ENCODE assay signal across 17 cellular contexts in the genomic region with DNA sequence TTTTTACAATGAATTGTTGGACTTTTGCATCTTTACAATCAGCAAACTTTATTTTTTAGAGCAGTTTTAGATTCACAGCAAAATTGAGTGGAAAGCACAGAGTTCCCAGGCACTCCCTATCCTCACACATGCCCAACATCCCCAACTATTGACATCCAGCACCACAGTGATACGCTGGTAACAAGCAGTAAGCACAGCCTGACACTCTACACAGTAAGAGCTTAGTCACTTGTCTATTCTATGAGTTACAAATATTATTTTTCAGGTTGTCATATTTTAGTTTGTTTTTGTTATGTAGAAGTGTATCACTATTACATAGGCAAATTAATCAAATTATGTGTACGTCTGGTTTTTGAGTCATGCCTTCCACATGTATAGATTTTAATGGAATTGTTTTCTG. TPM values are rescaled to one million over a fixed set of nuclear protein-coding genes. Genes with fewer than 3 reads are reported as not detected.
A peak's percentile ranks its signal among the peaks of the same experiment; 100 is the strongest.
DNase-seq lines count a peak whose midpoint lies in the region; ATAC-seq and TF ChIP-seq lines count a peak whose summit lies in the region.
"Had no signal": no experiment of that assay in that cellular context is flagged by ENCODE, and none has a peak within 500 bp of the region (broad histone marks: within the 10 kb centered on the region; RNA-seq: fewer than 3 reads in every experiment).

No MANE protein-coding gene starts in this region.

- no peak overlapping the region for H3K27ac ChIP-seq in CD4-positive, alpha-beta T cell (ENCODE audit: low read depth, low read length)
- H3K27ac ChIP-seq in naive thymus-derived CD4-positive, alpha-beta T cell (ENCODE audit: low read depth, low read length), result no peak overlapping the region
- no peak overlapping the region for H3K27ac ChIP-seq in H9 (ENCODE audit: insufficient read length, low read depth, low read length)

- no peak overlapping the region for H3K14ac ChIP-seq in H9 (ENCODE audit: insufficient read depth, low read length)

- no peak overlapping the region for H4K91ac ChIP-seq in H9 (ENCODE audit: insufficient read length, low read depth, low read length)

- no peaks in the 10 kb centered on the region for H3K27me3 ChIP-seq in CD4-positive, alpha-beta T cell (ENCODE audit: control insufficient read depth, insufficient read depth, low read length)
- no peaks in the 10 kb centered on the region for H3K27me3 ChIP-seq in naive thymus-derived CD4-positive, alpha-beta T cell (ENCODE audit: control insufficient read depth in 2 of 2, insufficient read depth in 2 of 2, low read length in 2 of 2)
- H3K27me3 ChIP-seq in H9 (ENCODE audit: insufficient read depth, low read length), result no peaks in the 10 kb centered on the region

- H3T11ph ChIP-seq in H9 (ENCODE audit: low read length), result no peak overlapping the region

- WGBS in H9 (ENCODE audit: extremely low coverage, insufficient read length, low lambda C conversion rate), result no CpG with 5 or more reads among the region's 2 CpGs

- peaks cover 92% of the 10 kb centered on the region for H3K4me1 Mint-ChIP-seq in activated naive CD4-positive, alpha-beta T cell treated with anti-CD3 and anti-CD28 coated beads, Interleukin-2, amount 50 U/mL, for 24 hours
- peaks cover 77% of the 10 kb centered on the region for H3K4me1 Mint-ChIP-seq in activated naive CD4-positive, alpha-beta T cell treated with anti-CD3 and anti-CD28 coated beads for 36 hours (ENCODE audit: low read depth)
- H3K4me1 Mint-ChIP-seq in CD4-positive, alpha-beta T cell (ENCODE audit: low read depth), result peaks cover 89% of the 10 kb centered on the region
- H3K4me1 Mint-ChIP-seq in T-cell (peaks cover 89 to 91% (median 90%) of the 10 kb centered on the region in 3 donors), H9 (no peaks in the 10 kb centered on the region)
- H3K4me1 Mint-ChIP-seq in naive thymus-derived CD4-positive, alpha-beta T cell, result peaks cover 28 to 96% (median 88%) of the 10 kb centered on the region in 7 donors

- H3K4me3 Mint-ChIP-seq in activated naive CD4-positive, alpha-beta T cell treated with anti-CD3 and anti-CD28 coated beads, Interleukin-2, amount 50 U/mL, for 24 hours, result peak overlapping the region; percentile 11
- H3K4me3 Mint-ChIP-seq in activated naive CD4-positive, alpha-beta T cell treated with anti-CD3 and anti-CD28 coated beads for 36 hours, result no peak overlapping the region
- H3K4me3 Mint-ChIP-seq in CD4-positive, alpha-beta T cell, result no peak overlapping the region
- H3K4me3 Mint-ChIP-seq in T-cell (no peak overlapping the region), H9 (no peak overlapping the region)
- H3K4me3 Mint-ChIP-seq in naive thymus-derived CD4-positive, alpha-beta T cell, result peak overlapping the region in 3 of 10 donors; percentile 29 to 92 (median 37)
- H3K4me3 Mint-ChIP-seq: B cell had no signal

- H2BK120ac ChIP-seq in H9 (ENCODE audit: low read depth, low read length, poor library complexity, severe bottlenecking), result no peak overlapping the region

- H2AK5ac ChIP-seq in H9 (ENCODE audit: insufficient read length, low read length), result no peak overlapping the region

- H3K4ac ChIP-seq in H9 (ENCODE audit: low read depth, low read length), result no peak overlapping the region

- CTCF ChIA-PET in activated naive CD4-positive, alpha-beta T cell treated with anti-CD3 and anti-CD28 coated beads for 36 hours (lab: Charles Lee), result interaction anchor here (0.7 kb wide), 1 partner anchor 39 kb away, joined by 3 read pairs; no protein-coding TSS in a partner anchor
- CTCF ChIA-PET in CD4-positive, alpha-beta T cell (lab: Charles Lee), result interaction anchor here (1.3 kb wide), 1 partner anchor 39 kb away, joined by 5 read pairs; no protein-coding TSS in a partner anchor
- CTCF ChIA-PET in T-cell (lab: Charles Lee), result interaction anchor here in 1 of 2 donors (1.0 kb wide), 1 partner anchor 15 kb away, joined by 3 read pairs; no protein-coding TSS in a partner anchor
- CTCF ChIA-PET in naive thymus-derived CD4-positive, alpha-beta T cell (lab: Charles Lee), result interaction anchor here (0.7 to 1.0 kb wide), 2 partner anchors 12 to 498 kb away, joined by 3 to 4 read pairs; no protein-coding TSS in a partner anchor

- no peak overlapping the region for H2AFZ ChIP-seq in H9 (ENCODE audit: low read length)

- no peak overlapping the region for H2BK12ac ChIP-seq in H9 (ENCODE audit: insufficient read length, low read depth, low read length)

- no peaks in the 10 kb centered on the region for H3K79me2 ChIP-seq in H9 (ENCODE audit: insufficient read depth, low read length)

- peaks cover 31 to 34% of the 10 kb centered on the region in 2 donors for H3K4me1 ChIP-seq in naive thymus-derived CD4-positive, alpha-beta T cell (ENCODE audit: control insufficient read depth in 2 of 2, insufficient read depth in 2 of 2, low read length in 2 of 2)
- H3K4me1 ChIP-seq in H9 (ENCODE audit: insufficient read depth, low read length), result no peaks in the 10 kb centered on the region
- H3K4me1 ChIP-seq: Caco-2 had no signal

- H3K23ac ChIP-seq in H9 (ENCODE audit: insufficient read length, low read depth, low read length), result no peak overlapping the region

- ATAC-seq in CD4-positive, alpha-beta T cell (ENCODE audit: poor library complexity), result no peak
- no peak for ATAC-seq in T-cell (replicated peaks in 1 of 4)
- no peak for ATAC-seq in naive thymus-derived CD4-positive, alpha-beta T cell
- ATAC-seq: HCT116 had no signal

- no peak for TF ChIP-seq CTCF in CD4-positive, alpha-beta T cell (IDR thresholded peaks at IDR 0.05)
- TF ChIP-seq CTCF in H9 (conservative IDR thresholded peaks at IDR 0.05), result no peak

- H4K5ac ChIP-seq in H9 (ENCODE audit: insufficient read length, low read depth, low read length), result no peak overlapping the region

- H3K4me2 ChIP-seq in H9 (ENCODE audit: insufficient read depth, insufficient read length, low read length), result no peak overlapping the region

- H3K79me1 ChIP-seq in H9 (ENCODE audit: insufficient read depth, low read depth, low read length, poor library complexity, severe bottlenecking), result no peaks in the 10 kb centered on the region

- no peaks in the 10 kb centered on the region for H3K23me2 ChIP-seq in H9 (ENCODE audit: insufficient read length, low read depth, low read length, poor library complexity, severe bottlenecking)

- H3K18ac ChIP-seq in H9 (ENCODE audit: insufficient read length, low read depth, low read length), result no peak overlapping the region

- H3K27ac Mint-ChIP-seq in activated naive CD4-positive, alpha-beta T cell treated with anti-CD3 and anti-CD28 coated beads, Interleukin-2, amount 50 U/mL, for 24 hours, result peak overlapping the region; percentile 80
- no peak overlapping the region for H3K27ac Mint-ChIP-seq in activated naive CD4-positive, alpha-beta T cell treated with anti-CD3 and anti-CD28 coated beads for 36 hours
- peak overlapping the region; percentile 97 for H3K27ac Mint-ChIP-seq in CD4-positive, alpha-beta T cell
- H3K27ac Mint-ChIP-seq in T-cell, result peak overlapping the region; percentile 87 to 89
- peak overlapping the region in 6 of 9 donors; percentile 52 to 99 (median 96) for H3K27ac Mint-ChIP-seq in naive thymus-derived CD4-positive, alpha-beta T cell
- H3K27ac Mint-ChIP-seq in H9, result no peak overlapping the region
- H3K27ac Mint-ChIP-seq: B cell had no signal

- no peak overlapping the region for H4K8ac ChIP-seq in H9 (replicated peaks; ENCODE audit: insufficient read length, low read depth, low read length)

- no peak overlapping the region for H2BK15ac ChIP-seq in H9 (ENCODE audit: low read depth, low read length)

- POLR2A ChIA-PET in CD4-positive, alpha-beta T cell (lab: Charles Lee), result interaction anchor here (1.2 kb wide), 1 partner anchor 27 kb away, joined by 5 read pairs; a partner anchor contains a TSS
- POLR2A ChIA-PET in T-cell (lab: Charles Lee), result no interaction called here
- POLR2A ChIA-PET in naive thymus-derived CD4-positive, alpha-beta T cell (lab: Charles Lee), result interaction anchor here (0.9 to 19.0 kb wide), 7 partner anchors 10 to 268 kb away, joined by 3 to 637 read pairs (median 73); a partner anchor contains a TSS

- intact Hi-C loops in activated naive CD4-positive, alpha-beta T cell treated with anti-CD3 and anti-CD28 coated beads for 36 hours (cut with micrococcal nuclease), result no loop called here
- intact Hi-C loops in CD4-positive, alpha-beta T cell (cut with DNase I, micrococcal nuclease), result loop anchor here in 1 of 2 experiments (2.0 kb wide), 1 partner anchor 15 kb away; no protein-coding TSS in a partner anchor
- intact Hi-C loops in naive thymus-derived CD4-positive, alpha-beta T cell (cut with micrococcal nuclease), result no loop called here

- no peaks in the 10 kb centered on the region for H3K36me3 ChIP-seq in naive thymus-derived CD4-positive, alpha-beta T cell (ENCODE audit: control insufficient read depth in 2 of 3, insufficient read depth in 3 of 3, low read length in 3 of 3)

- no peaks in the 10 kb centered on the region for H3K27me3 Mint-ChIP-seq in activated naive CD4-positive, alpha-beta T cell treated with anti-CD3 and anti-CD28 coated beads, Interleukin-2, amount 50 U/mL, for 24 hours
- H3K27me3 Mint-ChIP-seq in activated naive CD4-positive, alpha-beta T cell treated with anti-CD3 and anti-CD28 coated beads for 36 hours (ENCODE audit: low read depth), result no peaks in the 10 kb centered on the region
- no peaks in the 10 kb centered on the region for H3K27me3 Mint-ChIP-seq in CD4-positive, alpha-beta T cell
- H3K27me3 Mint-ChIP-seq in T-cell, result no peaks in the 10 kb centered on the region
- no peaks in the 10 kb centered on the region for H3K27me3 Mint-ChIP-seq in naive thymus-derived CD4-positive, alpha-beta T cell
- H3K27me3 Mint-ChIP-seq in H9 (ENCODE audit: low read depth), result peaks cover 61% of the 10 kb centered on the region

- H4K20me1 ChIP-seq in H9 (ENCODE audit: control insufficient read depth, insufficient read depth, insufficient read length), result no peaks in the 10 kb centered on the region

- H3K4me3 ChIP-seq in naive thymus-derived CD4-positive, alpha-beta T cell (ENCODE audit: low read length), result no peak overlapping the region

- no peak overlapping the region for H2BK20ac ChIP-seq in H9 (ENCODE audit: low read depth, low read length, poor library complexity, severe bottlenecking)

- no peaks in the 10 kb centered on the region for H3K9me3 ChIP-seq in CD4-positive, alpha-beta T cell (ENCODE audit: control insufficient read depth, low read length)
- no peaks in the 10 kb centered on the region for H3K9me3 ChIP-seq in naive thymus-derived CD4-positive, alpha-beta T cell (ENCODE audit: control insufficient read depth in 2 of 3, low read length in 3 of 3)
- H3K9me3 ChIP-seq in H9 (ENCODE audit: control insufficient read depth, low read depth, low read length), result no peaks in the 10 kb centered on the region
- H3K9me3 ChIP-seq: Caco-2 had no signal

- H3K9ac ChIP-seq in H9 (ENCODE audit: extremely low read depth, insufficient read length, low read length), result no peak overlapping the region

- no peaks in the 10 kb centered on the region for H3K9me3 Mint-ChIP-seq in activated naive CD4-positive, alpha-beta T cell treated with anti-CD3 and anti-CD28 coated beads, Interleukin-2, amount 50 U/mL, for 24 hours
- peaks cover 10% of the 10 kb centered on the region for H3K9me3 Mint-ChIP-seq in activated naive CD4-positive, alpha-beta T cell treated with anti-CD3 and anti-CD28 coated beads for 36 hours
- H3K9me3 Mint-ChIP-seq in CD4-positive, alpha-beta T cell, result peaks cover 7% of the 10 kb centered on the region
- peaks cover 0 to 5% (median 3%) of the 10 kb centered on the region in 3 donors for H3K9me3 Mint-ChIP-seq in T-cell
- peaks cover 0 to 23% (median 5%) of the 10 kb centered on the region in 11 donors for H3K9me3 Mint-ChIP-seq in naive thymus-derived CD4-positive, alpha-beta T cell
- peaks cover 4% of the 10 kb centered on the region in 2 experiments; a peak in 4 of 5 replicates for H3K9me3 Mint-ChIP-seq in H9

- H3K36me3 Mint-ChIP-seq in activated naive CD4-positive, alpha-beta T cell treated with anti-CD3 and anti-CD28 coated beads, Interleukin-2, amount 50 U/mL, for 24 hours, result peaks cover 22% of the 10 kb centered on the region
- H3K36me3 Mint-ChIP-seq in activated naive CD4-positive, alpha-beta T cell treated with anti-CD3 and anti-CD28 coated beads for 36 hours (ENCODE audit: low read depth), result peaks cover 10% of the 10 kb centered on the region
- H3K36me3 Mint-ChIP-seq in CD4-positive, alpha-beta T cell (ENCODE audit: low read depth), result peaks cover 59% of the 10 kb centered on the region
- H3K36me3 Mint-ChIP-seq in T-cell (peaks cover 39% of the 10 kb centered on the region), H9 (ENCODE audit: insufficient read depth in 1 of 3, low read depth in 3 of 3) (no peaks in the 10 kb centered on the region)
- H3K36me3 Mint-ChIP-seq in naive thymus-derived CD4-positive, alpha-beta T cell, result peaks cover 16 to 59% (median 31%) of the 10 kb centered on the region in 5 donors

- H2BK5ac ChIP-seq in H9 (ENCODE audit: insufficient read length, low read length), result no peak overlapping the region

- DNase-seq in activated naive CD4-positive, alpha-beta T cell treated with anti-CD3 and anti-CD28 coated beads for 36 hours, result no peak
- DNase-seq in CD4-positive, alpha-beta T cell, result no peak
- DNase-seq in T-cell (no peak), superior temporal gyrus (ENCODE audit: extremely low spot score) (no peak), H9 (no peak)
- DNase-seq in naive thymus-derived CD4-positive, alpha-beta T cell, result no peak
- DNase-seq: C1 segment of cervical spinal cord; Caco-2; CD8-positive, alpha-beta memory T cell; DND-41; GDM1; IMR-90 had no signal

- no peak overlapping the region for H3K56ac ChIP-seq in H9 (ENCODE audit: insufficient read length, low read depth, low read length)

RNA-seq across cellular contexts. Expression of a gene that starts 27.0 kb away (rescaled TPM):
- 10 to 100 TPM; 41.6 TPM for total RNA-seq in activated naive CD4-positive, alpha-beta T cell treated with anti-CD3 and anti-CD28 coated beads for 36 hours
- 10 to 100 TPM; 48.4 to 50.7 TPM for total RNA-seq in CD4-positive, alpha-beta T cell
- 100 to 1,000 TPM in 3 of 5 donors, 10 to 100 TPM in 2; 76.8 to 430 (median 392) TPM for total RNA-seq in T-cell
- total RNA-seq in naive thymus-derived CD4-positive, alpha-beta T cell, result 100 to 1,000 TPM in 3 of 5 experiments, 10 to 100 TPM in 2; 66.3 to 555 (median 321) TPM
- polyA plus RNA-seq in naive thymus-derived CD4-positive, alpha-beta T cell, result 1,000 to 10,000 TPM in 1 of 2 donors, 100 to 1,000 TPM in 1; 772 to 1,293 TPM
- total RNA-seq in H9 (2021), result not detected in 2 replicates
- total RNA-seq: Caco-2, H1, HT-29, IMR-90 had no signal
- polyA plus RNA-seq: H1, IMR-90 had no signal

RNA-seq across cellular contexts. Expression of a gene that starts 37.2 kb away (rescaled TPM):
- total RNA-seq in activated naive CD4-positive, alpha-beta T cell treated with anti-CD3 and anti-CD28 coated beads for 36 hours, result 1 to 10 TPM; 9.1 to 9.7 TPM
- total RNA-seq in CD4-positive, alpha-beta T cell, result 1 to 10 TPM; 2.9 to 3.8 TPM
- total RNA-seq in T-cell (10 to 100 TPM; 17.8 to 54.6 (median 50.1) TPM), H9 (2021) (not detected in 2 replicates)
- 10 to 100 TPM; 13.8 to 69.7 (median 52.5) TPM for total RNA-seq in naive thymus-derived CD4-positive, alpha-beta T cell
- 10 to 100 TPM; 26.0 to 56.5 TPM for polyA plus RNA-seq in naive thymus-derived CD4-positive, alpha-beta T cell
- total RNA-seq: H1, HT-29, IMR-90 had no signal
- polyA plus RNA-seq: H1, IMR-90 had no signal

Comparison
In these comparisons a context has a peak if more than half of its experiments do, and no peak if none do; other contexts are left out.
1. H3K27ac Mint-ChIP-seq: peak in activated naive CD4-positive, alpha-beta T cell treated with anti-CD3 and anti-CD28 coated beads, Interleukin-2, amount 50 U/mL, for 24 hours (single experiment), CD4-positive, alpha-beta T cell (single experiment), T-cell (2 of 2) and naive thymus-derived CD4-positive, alpha-beta T cell (6 of 9); none in activated naive CD4-positive, alpha-beta T cell treated with anti-CD3 and anti-CD28 coated beads for 36 hours (single experiment) and H9 (0 of 3).
2. RNA of a gene that starts 27.0 kb away (total RNA-seq): 76.8 to 430 TPM in T-cell, 66.3 to 555 TPM in naive thymus-derived CD4-positive, alpha-beta T cell, 48.4 to 50.7 TPM in CD4-positive, alpha-beta T cell and 41.6 TPM in activated naive CD4-positive, alpha-beta T cell treated with anti-CD3 and anti-CD28 coated beads for 36 hours; not detected in H9; every median in the first group is over 10 times any median in the second.
3. POLR2A ChIA-PET loops: an anchor here in CD4-positive, alpha-beta T cell (1.2 kb wide) and naive thymus-derived CD4-positive, alpha-beta T cell (0.9 to 19.0 kb wide); none called in T-cell.